8 cellular contexts compared by ENCODE assay signal in genomic region chr3:195905970-195906864, GRCh38. TPM values are rescaled to one million over a fixed set of nuclear protein-coding genes. Genes with fewer than 3 reads are reported as not detected.
A peak's percentile ranks its signal among the peaks of the same experiment; 100 is the strongest.
DNase-seq lines count a peak whose midpoint lies in the region; ATAC-seq, FAIRE-seq and TF ChIP-seq lines count a peak whose summit lies in the region.

No MANE protein-coding gene starts in this region.

- DNase-seq in AG10803 (ENCODE audit: low read depth) (peak; percentile 48), HFF-Myc (ENCODE audit: extremely low read depth, low read depth) (no peak), HepG2 (ENCODE audit: low spot score) (no peak), RCC 7860 (ENCODE audit: low spot score) (no peak), OCI-M2 (lab: John Stamatoyannopoulos, UW; ENCODE audit: unreplicated experiment) (no peak), NCI-H226 (no peak)
- peak; percentile 19 for DNase-seq in activated CD8-positive, alpha-beta T cell treated with anti-CD3 and anti-CD28 coated beads for 36 hours

- no peak overlapping the region for H2AFZ ChIP-seq in HepG2 (ENCODE audit: low read length)

- FAIRE-seq in HepG2 (lab: Jason Lieb, UNC) (peak; percentile 43), RCC 7860 (lab: Jason Lieb, UNC) (no peak)

- in situ Hi-C loops in HepG2 (cut with HindIII; ENCODE audit: extremely low pct_ligation_motif_present, low pct_unique_long_range_greater_than_20kb) = no loop called here

- no peak for TF ChIP-seq EP300 in HepG2 (IDR thresholded peaks at IDR 0.05; ENCODE audit: low read depth in 2 of 2, low read length in 2 of 2)
- TF ChIP-seq EP300 in HepG2 (CRISPR knock-in tag; IDR thresholded peaks at IDR 0.05; ENCODE audit: borderline replicate concordance) = no peak

- CTCF ChIA-PET in activated CD8-positive, alpha-beta T cell treated with anti-CD3 and anti-CD28 coated beads for 36 hours (lab: Charles Lee) = interaction anchor here (1.5 to 4.6 kb wide), 4 partner anchors 10 to 47 kb away, joined by 4 to 89 read pairs (median 10); no protein-coding TSS in a partner anchor
- CTCF ChIA-PET in HepG2 (lab: Yijun Ruan, JAX; ENCODE audit: low intra/inter-chr PET ratio, low total read pairs) = no interaction called here

- POLR2A ChIA-PET in activated CD8-positive, alpha-beta T cell treated with anti-CD3 and anti-CD28 coated beads for 36 hours (lab: Charles Lee) = interaction anchor here (0.9 to 4.0 kb wide), 5 partner anchors 9 to 24 kb away, joined by 3 to 77 read pairs (median 4); no protein-coding TSS in a partner anchor
- POLR2A ChIA-PET in HepG2 (lab: Yijun Ruan, JAX) = no interaction called here

- H3K4me1 ChIP-seq in HepG2 (ENCODE audit: insufficient read depth, low read length) = peaks cover 72% of the 10 kb centered on the region

- H3K36me3 Mint-ChIP-seq in activated CD8-positive, alpha-beta T cell treated with anti-CD3 and anti-CD28 coated beads for 36 hours (ENCODE audit: low read depth) = peaks cover 11% of the 10 kb centered on the region

- H3K9me3 Mint-ChIP-seq in activated CD8-positive, alpha-beta T cell treated with anti-CD3 and anti-CD28 coated beads for 36 hours = no peaks in the 10 kb centered on the region

- WGBS in HepG2 (ENCODE audit: low lambda C conversion rate) = 58% methylated on average over 17 of the region's 17 CpGs

- H3K27me3 ChIP-seq in HepG2 (ENCODE audit: control insufficient read depth in 1 of 2, insufficient read depth in 2 of 2, low read length in 2 of 2) = peaks cover 0 to 7% of the 10 kb centered on the region in 2 experiments; a peak in 1 of 5 replicates

- ATAC-seq in activated CD8-positive, alpha-beta T cell treated with anti-CD3 and anti-CD28 coated beads for 36 hours = no peak
- ATAC-seq in HepG2 (no peak), GM21367 (IDR thresholded peaks at IDR 0.05; ENCODE audit: unreplicated experiment) (no peak)

- peak overlapping the region; percentile 82 for H3K4me3 Mint-ChIP-seq in activated CD8-positive, alpha-beta T cell treated with anti-CD3 and anti-CD28 coated beads for 36 hours

- no peaks in the 10 kb centered on the region for H3K27me3 Mint-ChIP-seq in activated CD8-positive, alpha-beta T cell treated with anti-CD3 and anti-CD28 coated beads for 36 hours

- H3K9me3 ChIP-seq in HepG2 (ENCODE audit: low read length) = no peaks in the 10 kb centered on the region

- intact Hi-C loops in activated CD8-positive, alpha-beta T cell treated with anti-CD3 and anti-CD28 coated beads for 36 hours (cut with micrococcal nuclease) = no loop called here
- intact Hi-C loops in HepG2 (cut with micrococcal nuclease; ENCODE audit: unreplicated experiment) = no loop called here

- H3K79me2 ChIP-seq in HepG2 (ENCODE audit: insufficient read depth, low read length) = peaks cover 2% of the 10 kb centered on the region

- H3K4me2 ChIP-seq in HepG2 (ENCODE audit: low read depth, low read length) = peak overlapping the region; percentile 100

- peaks cover 62% of the 10 kb centered on the region for H3K4me1 Mint-ChIP-seq in activated CD8-positive, alpha-beta T cell treated with anti-CD3 and anti-CD28 coated beads for 36 hours (ENCODE audit: low read depth)

- peak overlapping the region; percentile 99 for H3K27ac Mint-ChIP-seq in activated CD8-positive, alpha-beta T cell treated with anti-CD3 and anti-CD28 coated beads for 36 hours

- no TSS peak for BruUV-seq in HepG2 (replicated peaks; lab: Mats Ljungman, UMichigan)

- H3K27ac ChIP-seq in HepG2 (ENCODE audit: extremely low read length, insufficient read depth, low read length) = no peak overlapping the region

- no peak for TF ChIP-seq POLR2A in HepG2 (IDR thresholded peaks at IDR 0.05; ENCODE audit: insufficient read depth in 1 of 2, low read depth in 2 of 2, low read length in 2 of 2)

- no peaks in the 10 kb centered on the region; the same call in 1 of the 2 replicates for H4K20me1 ChIP-seq in HepG2 (ENCODE audit: insufficient read depth, low read length)

- no peak for TF ChIP-seq CTCF in AG10803 (conservative IDR thresholded peaks at IDR 0.05; ENCODE audit: low read length)
- no peak for TF ChIP-seq CTCF in HFF-Myc (IDR thresholded peaks at IDR 0.05; ENCODE audit: low read depth, low read length, missing control alignments)
- TF ChIP-seq CTCF in activated CD8-positive, alpha-beta T cell treated with anti-CD3 and anti-CD28 coated beads for 36 hours (IDR thresholded peaks at IDR 0.05) = no peak
- no peak for TF ChIP-seq CTCF in HepG2 (CRISPR knock-in tag; IDR thresholded peaks at IDR 0.05)

- H3K4me3 ChIP-seq in AG10803 (ENCODE audit: low read length) (no peak overlapping the region; the same call in 1 of the 2 replicates), HFF-Myc (replicated peaks; ENCODE audit: low read depth, low read length) (peak overlapping the region; percentile 51), HepG2 (replicated peaks in 1 of 3; ENCODE audit: insufficient read depth in 1 of 3, low read depth in 2 of 3, low read length in 3 of 3) (no peak overlapping the region)

- no peak for TF ChIP-seq RAD21 in HepG2 (CRISPR knock-in tag; IDR thresholded peaks at IDR 0.05)

- H3K36me3 ChIP-seq in HepG2 (replicated peaks in 1 of 2; ENCODE audit: control insufficient read depth in 1 of 2, insufficient read depth in 2 of 2, low read length in 2 of 2) = no peaks in the 10 kb centered on the region

- H3K9ac ChIP-seq in HepG2 (ENCODE audit: insufficient read depth, low read depth, low read length) = no peak overlapping the region

TF ChIP-seq in HepG2, 621 proteins besides CTCF, POLR2A, EP300 and RAD21 (continues in another document):
- no peak for TF ChIP-seq ELF4 (CRISPR knock-in tag; IDR thresholded peaks at IDR 0.05; ENCODE audit: borderline replicate concordance)
- 0 out of 2 replicates have a peak, but pooled peaks have one; percentile 8 for TF ChIP-seq FOXA3 (CRISPR knock-in tag; IDR thresholded peaks at IDR 0.05)
- TF ChIP-seq FOXP4 (CRISPR knock-in tag; IDR thresholded peaks at IDR 0.05) = peak; percentile 81
- TF ChIP-seq ZFX (CRISPR knock-in tag; IDR thresholded peaks at IDR 0.05; ENCODE audit: low read depth) = no peak
- peak; percentile 48; the same call in 1 of the 2 replicates for TF ChIP-seq SOX5 (CRISPR knock-in tag; IDR thresholded peaks at IDR 0.05; ENCODE audit: borderline replicate concordance)
- no peak for TF ChIP-seq GTF3A (CRISPR knock-in tag; conservative IDR thresholded peaks at IDR 0.05)
- no peak for TF ChIP-seq SOX13 (IDR thresholded peaks at IDR 0.05)
- TF ChIP-seq SOX13 (CRISPR knock-in tag; conservative IDR thresholded peaks at IDR 0.05 in 1 of 2, IDR thresholded peaks at IDR 0.05 in 1 of 2) = 0 out of 4 replicates have a peak, but pooled peaks of 1 of the 2 experiments have one; percentile 27
- no peak for TF ChIP-seq KLF12 (CRISPR knock-in tag; IDR thresholded peaks at IDR 0.05; ENCODE audit: borderline replicate concordance)
- TF ChIP-seq NFE2 (CRISPR knock-in tag; IDR thresholded peaks at IDR 0.05) = no peak
- TF ChIP-seq NCOA1 (CRISPR knock-in tag; IDR thresholded peaks at IDR 0.05) = no peak
- TF ChIP-seq, protein P1, sequence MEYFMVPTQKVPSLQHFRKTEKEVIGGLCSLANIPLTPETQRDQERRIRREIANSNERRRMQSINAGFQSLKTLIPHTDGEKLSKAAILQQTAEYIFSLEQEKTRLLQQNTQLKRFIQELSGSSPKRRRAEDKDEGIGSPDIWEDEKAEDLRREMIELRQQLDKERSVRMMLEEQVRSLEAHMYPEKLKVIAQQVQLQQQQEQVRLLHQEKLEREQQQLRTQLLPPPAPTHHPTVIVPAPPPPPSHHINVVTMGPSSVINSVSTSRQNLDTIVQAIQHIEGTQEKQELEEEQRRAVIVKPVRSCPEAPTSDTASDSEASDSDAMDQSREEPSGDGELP (IDR thresholded peaks at IDR 0.05; ENCODE audit: borderline replicate concordance, low read depth) = no peak
- no peak for TF ChIP-seq HMG20B (CRISPR knock-in tag; conservative IDR thresholded peaks at IDR 0.05)

RNA-seq across cellular contexts. Expression of gene TNK2, which starts 2.1 kb away (rescaled TPM):
- 10 to 100 TPM; 41.9 to 43.0 TPM for total RNA-seq in activated CD8-positive, alpha-beta T cell treated with anti-CD3 and anti-CD28 coated beads for 36 hours
- 3.5 and 5.8 TPM in 2 replicates for total RNA-seq in HepG2 (2016; rRNA removed; fragmentation: Illumina TruSeq; extraction: Trizol)
- 1.8 and 2.6 TPM in 2 replicates for total RNA-seq in HepG2 (2016; cell fraction: cytosol; rRNA removed; fragmentation: Illumina TruSeq; extraction: Trizol; ENCODE audit: low read depth)
- total RNA-seq in HepG2 (2016; cell fraction: insoluble cytoplasmic fraction; rRNA removed; fragmentation: Illumina TruSeq; extraction: Trizol) = 4.0 and 5.9 TPM in 2 replicates
- 3.4 and 3.7 TPM in 2 replicates for total RNA-seq in HepG2 (2016; cell fraction: membrane; rRNA removed; fragmentation: Illumina TruSeq; extraction: Trizol)
- 5.5 and 5.8 TPM in 2 replicates for total RNA-seq in HepG2 (2016; cell fraction: nucleus; rRNA removed; fragmentation: Illumina TruSeq; extraction: Trizol)
- polyA plus RNA-seq in HepG2 (2011; rRNA removed) = 4.6 and 7.5 TPM in 2 replicates
- 2.7 and 3.4 TPM in 2 replicates for polyA plus RNA-seq in HepG2 (2011; cell fraction: cytosol; rRNA removed)
- polyA plus RNA-seq in HepG2 (2011; cell fraction: nucleus; rRNA removed) = 35.4 and 45.4 TPM in 2 replicates
- polyA plus RNA-seq in HepG2 (2012) = 6.7 and 12.2 TPM in 2 replicates
- polyA plus RNA-seq in HepG2 (2016; cell fraction: cytosol; fragmentation: Illumina TruSeq; extraction: Trizol; ENCODE audit: low read depth) = 0.76 and 1.1 TPM in 2 replicates
- 7.3 TPM in 2 replicates for polyA plus RNA-seq in HepG2 (2016; cell fraction: insoluble cytoplasmic fraction; fragmentation: Illumina TruSeq; extraction: Trizol; ENCODE audit: low read depth)
- polyA plus RNA-seq in HepG2 (2016; cell fraction: membrane; fragmentation: Illumina TruSeq; extraction: Trizol; ENCODE audit: low read depth) = 1.9 TPM in 2 replicates
- polyA plus RNA-seq in HepG2 (2016; cell fraction: nucleus; fragmentation: Illumina TruSeq; extraction: Trizol; ENCODE audit: insufficient read depth, low read depth) = 24.9 and 28.1 TPM in 2 replicates
- polyA minus RNA-seq in HepG2 (2011; rRNA and poly(A)+ RNA removed; ENCODE audit: low replicate concordance) = 14.4 and 18.0 TPM in 2 replicates
- 4.1 and 6.0 TPM in 2 replicates for polyA minus RNA-seq in HepG2 (2011; cell fraction: cytosol; rRNA and poly(A)+ RNA removed)
- 4.2 and 5.2 TPM in 2 replicates for polyA minus RNA-seq in HepG2 (2011; cell fraction: nucleus; rRNA and poly(A)+ RNA removed)

Comparison
In these comparisons a context has a peak if more than half of its experiments do, and no peak if none do; other contexts are left out.
1. DNase-seq: peak in AG10803 (single experiment) and activated CD8-positive, alpha-beta T cell treated with anti-CD3 and anti-CD28 coated beads for 36 hours (single experiment); none in HFF-Myc (single experiment), HepG2 (single experiment), RCC 7860 (single experiment), OCI-M2 (single experiment) and NCI-H226 (single experiment).